11 cellular contexts compared by ENCODE assay signal in the genomic region with DNA sequence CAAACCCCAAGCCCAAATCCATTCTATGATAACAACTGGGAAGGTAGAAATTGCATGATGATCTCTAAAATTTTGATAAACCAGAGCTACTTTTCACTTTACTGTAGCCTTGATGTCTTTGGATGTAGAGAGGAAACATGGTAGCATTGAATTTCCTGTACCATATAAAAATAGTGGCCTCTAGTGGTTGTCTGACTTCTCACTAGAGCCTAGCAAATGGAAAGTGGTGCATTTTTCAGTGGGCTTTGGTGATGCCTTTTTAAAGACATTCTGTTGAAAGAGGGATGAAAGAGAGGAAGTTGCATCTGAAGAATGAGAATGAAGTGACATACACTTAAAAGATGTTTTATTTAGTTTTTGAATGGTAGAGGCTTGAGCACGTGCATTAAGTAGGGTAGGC.
DNase-seq lines count a peak whose midpoint lies in the region; ATAC-seq and TF ChIP-seq lines count a peak whose summit lies in the region.
"Had no signal": no experiment of that assay in that cellular context is flagged by ENCODE, and none has a peak within 500 bp of the region (broad histone marks: within the 10 kb centered on the region; RNA-seq: fewer than 3 reads in every experiment).

No MANE protein-coding gene starts in this region.

- no peak overlapping the region for H3K4me3 Mint-ChIP-seq in natural killer cell treated with Interleukin-12 subunit alpha and Interleukin-12 subunit beta and Interleukin-15 and Interleukin-18, amount 100 ng/mL, for 72 hours

- H3K27ac ChIP-seq in GM23248, result no peak overlapping the region
- no peak overlapping the region for H3K27ac ChIP-seq in OCI-LY1 (ENCODE audit: low read depth, low read length, poor library complexity, severe bottlenecking)
- H3K27ac ChIP-seq: vagina had no signal

- in situ Hi-C loops in GM23248 (cut with MboI), result no loop called here

- no peaks in the 10 kb centered on the region for H3K36me3 Mint-ChIP-seq in natural killer cell treated with Interleukin-12 subunit alpha and Interleukin-12 subunit beta and Interleukin-15 and Interleukin-18, amount 100 ng/mL, for 72 hours

- H2AFZ ChIP-seq in GM23248 (no peak overlapping the region), OCI-LY1 (ENCODE audit: low read length) (no peak overlapping the region)

- H3K4me1 Mint-ChIP-seq in natural killer cell treated with Interleukin-12 subunit alpha and Interleukin-12 subunit beta and Interleukin-15 and Interleukin-18, amount 100 ng/mL, for 72 hours (ENCODE audit: low read depth in 2 of 2), result no peaks in the 10 kb centered on the region

- DNase-seq in BJ (ENCODE audit: low read depth) (no peak), GM23248 (peak; percentile 45), globus pallidus (ENCODE audit: low spot score) (peak; percentile 5), NCI-H2107 treated with DMSO at 0.1 percent for 48 hours (lab: John Stamatoyannopoulos, UW; ENCODE audit: unreplicated experiment) (no peak)
- DNase-seq in natural killer cell treated with Interleukin-12 subunit alpha and Interleukin-12 subunit beta and Interleukin-15 and Interleukin-18, amount 100 ng/mL, for 72 hours (ENCODE audit: low spot score), result no peak
- DNase-seq: cerebellar nuclear complex; NK-92 treated with Interleukin-12 subunit alpha and Interleukin-12 subunit beta, amount 100 ng/mL, for 24 hours had no signal

- 64 to 85% methylated on average over 1 of the region's 1 CpG for WGBS in GM23248 (ENCODE audit: low coverage in 1 of 2, low lambda C conversion rate in 2 of 2, missing lambda C conversion rate in 2 of 2), 2 experiments

- POLR2A ChIA-PET in BJ (lab: Charles Lee), result no interaction called here

- TF ChIP-seq CTCF in BJ (IDR thresholded peaks at IDR 0.05; ENCODE audit: insufficient read depth, low read depth, low read length), result 0 out of 2 replicates have a peak, but pooled peaks have one; percentile 29
- peak; percentile 56 for TF ChIP-seq CTCF in OCI-LY1 (IDR thresholded peaks at IDR 0.05; ENCODE audit: low read length)

- H3K27me3 ChIP-seq in BJ (ENCODE audit: control insufficient read depth, insufficient read depth, low read length) (no peaks in the 10 kb centered on the region), GM23248 (replicated peaks; ENCODE audit: insufficient read depth) (no peaks in the 10 kb centered on the region), OCI-LY1 (ENCODE audit: insufficient read depth, low read length) (no peaks in the 10 kb centered on the region)
- H3K27me3 ChIP-seq: vagina had no signal

- no peaks in the 10 kb centered on the region for H3K27me3 Mint-ChIP-seq in natural killer cell treated with Interleukin-12 subunit alpha and Interleukin-12 subunit beta and Interleukin-15 and Interleukin-18, amount 100 ng/mL, for 72 hours

- CTCF ChIA-PET in BJ (lab: Yijun Ruan, JAX), result interaction anchor here (0.7 to 0.8 kb wide), 2 partner anchors 16 to 368 kb away, joined by 3 read pairs; no protein-coding TSS in a partner anchor

- H4K20me1 ChIP-seq in GM23248 (ENCODE audit: insufficient read depth), result no peaks in the 10 kb centered on the region
- H4K20me1 ChIP-seq in OCI-LY1 (ENCODE audit: insufficient read depth, low read length), result no peaks in the 10 kb centered on the region

- H3K36me3 ChIP-seq in BJ (ENCODE audit: control insufficient read depth, insufficient read depth, low read length) (no peaks in the 10 kb centered on the region), GM23248 (ENCODE audit: low read depth) (no peaks in the 10 kb centered on the region), OCI-LY1 (ENCODE audit: insufficient read depth, low read length) (no peaks in the 10 kb centered on the region)
- H3K36me3 ChIP-seq: vagina had no signal

- H3K79me2 ChIP-seq in GM23248 (ENCODE audit: insufficient read depth), result no peaks in the 10 kb centered on the region
- H3K79me2 ChIP-seq in OCI-LY1 (ENCODE audit: insufficient read depth, low read length), result no peaks in the 10 kb centered on the region

- no peak overlapping the region for H3K4me2 ChIP-seq in GM23248 (ENCODE audit: unreplicated experiment)
- H3K4me2 ChIP-seq in OCI-LY1 (ENCODE audit: low read length), result no peak overlapping the region

- H3K9me2 ChIP-seq in GM23248 (ENCODE audit: insufficient read depth) (no peaks in the 10 kb centered on the region), OCI-LY1 (ENCODE audit: low read depth, low read length) (no peaks in the 10 kb centered on the region)

- H3K4me3 ChIP-seq in BJ (ENCODE audit: low read depth, low read length) (no peak overlapping the region), GM23248 (no peak overlapping the region), OCI-LY1 (ENCODE audit: low read depth, low read length, poor library complexity, severe bottlenecking) (no peak overlapping the region)
- H3K4me3 ChIP-seq: vagina had no signal

- H3K9me3 ChIP-seq in GM23248 (ENCODE audit: low read depth) (no peaks in the 10 kb centered on the region), OCI-LY1 (ENCODE audit: low read length) (no peaks in the 10 kb centered on the region)
- H3K9me3 ChIP-seq: vagina had no signal

- no peaks in the 10 kb centered on the region for H3F3A ChIP-seq in GM23248 (ENCODE audit: insufficient read depth)
- H3F3A ChIP-seq in OCI-LY1 (ENCODE audit: insufficient read depth, low read length), result no peaks in the 10 kb centered on the region

- ATAC-seq in GM21360 (IDR thresholded peaks at IDR 0.05; ENCODE audit: unreplicated experiment), result no peak
- ATAC-seq in natural killer cell treated with Interleukin-12 subunit alpha and Interleukin-12 subunit beta and Interleukin-15 and Interleukin-18, amount 100 ng/mL, for 72 hours, result no peak
- no peak for ATAC-seq in HG03196 (IDR thresholded peaks at IDR 0.05; ENCODE audit: unreplicated experiment)

- H3K27ac Mint-ChIP-seq in natural killer cell treated with Interleukin-12 subunit alpha and Interleukin-12 subunit beta and Interleukin-15 and Interleukin-18, amount 100 ng/mL, for 72 hours, result no peak overlapping the region

- H3K4me1 ChIP-seq in GM23248 (ENCODE audit: insufficient read depth), result no peaks in the 10 kb centered on the region
- H3K4me1 ChIP-seq in OCI-LY1 (ENCODE audit: insufficient read depth, low read length, severe bottlenecking), result no peaks in the 10 kb centered on the region
- H3K4me1 ChIP-seq: vagina had no signal

- H3K9me3 Mint-ChIP-seq in natural killer cell treated with Interleukin-12 subunit alpha and Interleukin-12 subunit beta and Interleukin-15 and Interleukin-18, amount 100 ng/mL, for 72 hours, result peaks cover 11% of the 10 kb centered on the region

- H3K9ac ChIP-seq in GM23248, result no peak overlapping the region
- no peak overlapping the region for H3K9ac ChIP-seq in OCI-LY1 (ENCODE audit: low read length)

Comparison
In these comparisons a context has a peak if more than half of its experiments do, and no peak if none do; other contexts are left out.
1. DNase-seq: peak in GM23248 (single experiment) and globus pallidus (single experiment); none in BJ (single experiment), NCI-H2107 treated with DMSO at 0.1 percent for 48 hours (single experiment) and natural killer cell treated with Interleukin-12 subunit alpha and Interleukin-12 subunit beta and Interleukin-15 and Interleukin-18, amount 100 ng/mL, for 72 hours (single experiment).